ENCODE assay signal across 8 cellular contexts in the genomic region with DNA sequence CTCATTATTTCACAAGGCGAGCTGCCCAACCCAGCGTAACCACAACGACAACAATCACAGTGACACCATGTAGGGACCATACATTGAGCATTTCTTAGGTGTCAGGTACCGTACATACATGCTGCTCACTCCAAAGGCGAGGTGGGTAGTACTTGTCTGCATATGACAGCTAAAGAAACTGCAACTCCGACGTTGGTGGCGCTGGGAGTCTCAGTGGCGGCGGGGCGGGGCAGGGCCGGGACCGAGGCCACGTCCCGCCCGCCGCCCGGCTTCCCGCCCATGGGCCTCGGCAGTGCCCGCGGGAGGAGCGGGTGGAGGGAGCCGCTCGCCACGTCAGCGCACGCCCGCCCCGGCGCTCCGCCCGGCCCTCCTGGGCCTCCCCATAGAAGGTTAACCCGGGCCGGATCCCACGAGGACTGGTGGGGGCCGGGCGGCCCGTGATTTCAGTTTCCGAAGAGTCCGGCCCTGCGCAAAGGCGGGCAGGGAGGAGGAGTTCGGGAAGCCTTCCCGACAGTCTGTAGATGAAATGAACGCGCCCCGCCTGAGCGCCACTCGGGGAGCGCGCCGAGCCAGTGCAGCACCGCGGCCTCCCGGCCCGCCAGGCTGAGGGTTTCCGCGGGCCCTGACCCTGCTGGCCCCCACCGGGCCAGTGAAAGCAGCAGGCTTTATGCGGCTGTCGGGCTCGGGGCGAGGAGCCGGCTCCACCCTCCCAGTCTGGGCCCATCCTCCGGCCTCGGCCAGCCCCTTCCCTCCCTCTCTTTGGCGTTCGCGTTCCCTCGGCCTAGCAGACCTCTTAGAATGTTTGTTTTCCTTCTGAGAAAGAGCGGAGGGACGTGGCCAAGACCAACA.
DNase-seq lines count a peak whose midpoint lies in the region; ATAC-seq and TF ChIP-seq lines count a peak whose summit lies in the region.

No MANE protein-coding gene starts in this region.

- peak overlapping the region; percentile 83 for H4K8ac ChIP-seq in mesenchymal stem cell (ENCODE audit: low read length)

- H3K27me3 Mint-ChIP-seq in activated CD8-positive, alpha-beta memory T cell treated with anti-CD3 and anti-CD28 coated beads, Interleukin-2, amount 10 ng/mL, durations not matched to agents 7 days and 5 days, result no peaks in the 10 kb centered on the region
- no peaks in the 10 kb centered on the region for H3K27me3 Mint-ChIP-seq in effector memory CD8-positive, alpha-beta T cell

- CTCF ChIA-PET in activated CD8-positive, alpha-beta memory T cell treated with anti-CD3 and anti-CD28 coated beads, Interleukin-2, amount 10 ng/mL, durations not matched to agents 7 days and 5 days (lab: Charles Lee), result interaction anchor here (0.8 to 1.4 kb wide), 5 partner anchors 17 to 117 kb away, joined by 3 to 9 read pairs (median 3); no protein-coding TSS in a partner anchor

- H3K9me3 ChIP-seq in mesenchymal stem cell (ENCODE audit: control insufficient read depth, low read length), result no peaks in the 10 kb centered on the region

- H3K79me1 ChIP-seq in mesenchymal stem cell (replicated peaks; ENCODE audit: low read length, poor library complexity, severe bottlenecking), result no peaks in the 10 kb centered on the region

- peak overlapping the region in 1 of 2 experiments; percentile 92 for H3K14ac ChIP-seq in mesenchymal stem cell (ENCODE audit: low read length in 2 of 2)

- no peaks in the 10 kb centered on the region for H3K9me3 Mint-ChIP-seq in activated CD8-positive, alpha-beta memory T cell treated with anti-CD3 and anti-CD28 coated beads, Interleukin-2, amount 10 ng/mL, durations not matched to agents 7 days and 5 days (ENCODE audit: low read depth)
- H3K9me3 Mint-ChIP-seq in effector memory CD8-positive, alpha-beta T cell, result no peaks in the 10 kb centered on the region

- no peaks in the 10 kb centered on the region for H3K36me3 Mint-ChIP-seq in activated CD8-positive, alpha-beta memory T cell treated with anti-CD3 and anti-CD28 coated beads, Interleukin-2, amount 10 ng/mL, durations not matched to agents 7 days and 5 days
- H3K36me3 Mint-ChIP-seq in effector memory CD8-positive, alpha-beta T cell (ENCODE audit: insufficient read depth), result no peaks in the 10 kb centered on the region

- H3K4me3 Mint-ChIP-seq in activated CD8-positive, alpha-beta memory T cell treated with anti-CD3 and anti-CD28 coated beads, Interleukin-2, amount 10 ng/mL, durations not matched to agents 7 days and 5 days, result peak overlapping the region; percentile 78
- H3K4me3 Mint-ChIP-seq in effector memory CD8-positive, alpha-beta T cell, result peak overlapping the region; percentile 82 to 83

- peak; percentile 87 for DNase-seq in Ammon's horn (ENCODE audit: low spot score)
- peak; percentile 92 for DNase-seq in NCI-H774 (lab: John Stamatoyannopoulos, UW)
- peak; percentile 89 for DNase-seq in activated CD8-positive, alpha-beta memory T cell treated with anti-CD3 and anti-CD28 coated beads, Interleukin-2, amount 10 ng/mL, durations not matched to agents 7 days and 5 days
- peak; percentile 51 to 65 (median 57) for DNase-seq in effector memory CD8-positive, alpha-beta T cell
- peak; percentile 93 for DNase-seq in mesenchymal stem cell
- peak; percentile 63 for DNase-seq in stimulated activated CD8-positive, alpha-beta memory T cell treated with anti-CD3 and anti-CD28 coated beads, Interleukin-12 subunit alpha, Interleukin-12 subunit beta, amount 100 ng/mL, for 24 hours (ENCODE audit: extremely low read depth)

- peak; percentile 71 for TF ChIP-seq POLR2A in GM18951 (IDR thresholded peaks at IDR 0.05; ENCODE audit: extremely low read depth, insufficient read depth, insufficient read length)

- peak overlapping the region; percentile 91 for H2BK5ac ChIP-seq in mesenchymal stem cell (ENCODE audit: low read depth, low read length, poor library complexity, severe bottlenecking)

- H2BK120ac ChIP-seq in mesenchymal stem cell (ENCODE audit: low read depth, low read length), result peak overlapping the region; percentile 91

- WGBS in mesenchymal stem cell, result 1% methylated on average over 62 of the region's 73 CpGs

- peak overlapping the region; percentile 91 for H3K27ac Mint-ChIP-seq in activated CD8-positive, alpha-beta memory T cell treated with anti-CD3 and anti-CD28 coated beads, Interleukin-2, amount 10 ng/mL, durations not matched to agents 7 days and 5 days
- H3K27ac Mint-ChIP-seq in effector memory CD8-positive, alpha-beta T cell, result peak overlapping the region; percentile 80 to 95

- peak; percentile 75 for ATAC-seq in HG03139 (IDR thresholded peaks at IDR 0.05; ENCODE audit: unreplicated experiment)
- ATAC-seq in activated CD8-positive, alpha-beta memory T cell treated with anti-CD3 and anti-CD28 coated beads, Interleukin-2, amount 10 ng/mL, durations not matched to agents 7 days and 5 days, result peak; percentile 95
- ATAC-seq in effector memory CD8-positive, alpha-beta T cell (replicated peaks), result peak; percentile 84

- H3K36me3 ChIP-seq in mesenchymal stem cell (ENCODE audit: control insufficient read depth in 1 of 2, insufficient read depth in 2 of 2, low read depth in 1 of 2, low read length in 2 of 2), result no peaks in the 10 kb centered on the region

- peak overlapping the region; percentile 90 to 100 for H3K18ac ChIP-seq in mesenchymal stem cell (ENCODE audit: low read depth in 1 of 2, low read length in 2 of 2)

- H3K23ac ChIP-seq in mesenchymal stem cell (ENCODE audit: low read length in 2 of 2), result peak overlapping the region in 1 of 2 experiments; percentile 85

- H2AFZ ChIP-seq in mesenchymal stem cell (ENCODE audit: low read depth, low read length), result peak overlapping the region; percentile 75

- in situ Hi-C loops in GM18951 (cut with MboI; ENCODE audit: low sequenced_read_pairs, unreplicated experiment), result no loop called here

- H3K4ac ChIP-seq in mesenchymal stem cell (ENCODE audit: low read depth in 1 of 2, low read length in 2 of 2), result peak overlapping the region; percentile 88 to 98

- peak overlapping the region; percentile 74 for H2AK5ac ChIP-seq in mesenchymal stem cell (ENCODE audit: low read length, severe bottlenecking)

- peak overlapping the region; percentile 76 for H3K4me2 ChIP-seq in mesenchymal stem cell (ENCODE audit: low read length, poor library complexity, severe bottlenecking)

- H3K4me3 ChIP-seq in mesenchymal stem cell (ENCODE audit: insufficient read depth in 1 of 2, low read depth in 1 of 2, low read length in 2 of 2), result peak overlapping the region; percentile 62 to 76

- peak overlapping the region; percentile 29 to 99 for H2BK12ac ChIP-seq in mesenchymal stem cell (ENCODE audit: low read length in 2 of 2)

- H3K4me1 ChIP-seq in mesenchymal stem cell (ENCODE audit: control insufficient read depth, insufficient read depth, low read depth, low read length), result peaks cover 7% of the 10 kb centered on the region

- peak overlapping the region; percentile 94 for H4K91ac ChIP-seq in mesenchymal stem cell (ENCODE audit: low read length)

- H3K9ac ChIP-seq in mesenchymal stem cell (ENCODE audit: low read length), result peak overlapping the region; percentile 90

- H3K4me1 Mint-ChIP-seq in activated CD8-positive, alpha-beta memory T cell treated with anti-CD3 and anti-CD28 coated beads, Interleukin-2, amount 10 ng/mL, durations not matched to agents 7 days and 5 days, result peaks cover 17% of the 10 kb centered on the region
- H3K4me1 Mint-ChIP-seq in effector memory CD8-positive, alpha-beta T cell (ENCODE audit: low read depth in 2 of 2), result peaks cover 6 to 8% of the 10 kb centered on the region in 2 donors

- H3K27ac ChIP-seq in mesenchymal stem cell (ENCODE audit: low read length, poor library complexity, severe bottlenecking), result peak overlapping the region; percentile 87

- peak overlapping the region; percentile 67 for H2BK15ac ChIP-seq in mesenchymal stem cell (ENCODE audit: low read depth, poor library complexity, severe bottlenecking)

- no peaks in the 10 kb centered on the region for H3K27me3 ChIP-seq in mesenchymal stem cell (ENCODE audit: control insufficient read depth in 1 of 2, insufficient read depth in 1 of 2, low read length in 2 of 2)

Comparison
In these comparisons a context has a peak if more than half of its experiments do, and no peak if none do; other contexts are left out.
1. Peak in every context shown above with its lines: DNase-seq, ATAC-seq, H3K4me3 ChIP-seq and H3K27ac ChIP-seq.